Comparison of ENCODE assay signal across 17 cellular contexts in genomic region chr15:78997981-78998499, GRCh38. TPM values are rescaled to one million over a fixed set of nuclear protein-coding genes. Genes with fewer than 3 reads are reported as not detected.
DNase-seq lines count a peak whose midpoint lies in the region; ATAC-seq and TF ChIP-seq lines count a peak whose summit lies in the region.
"Had no signal": no experiment of that assay in that cellular context is flagged by ENCODE, and none has a peak within 500 bp of the region (broad histone marks: within the 10 kb centered on the region; RNA-seq: fewer than 3 reads in every experiment).

No MANE protein-coding gene starts in this region.

- intact Hi-C loops in lower lobe of right lung (cut with DNase I) = no loop called here
- intact Hi-C loops in posterior cingulate gyrus (cut with DNase I) = no loop called here

- POLR2A ChIA-PET in GM10248 (lab: Yijun Ruan, JAX) = interaction anchor here (0.5 kb wide), 1 partner anchor 91 kb away, joined by 6 read pairs; no protein-coding TSS in a partner anchor

- H3K36me3 ChIP-seq in lower lobe of right lung = no peaks in the 10 kb centered on the region
- H3K36me3 ChIP-seq: BE2C had no signal

- peak overlapping the region; percentile 62 for H3K27ac ChIP-seq in lower lobe of right lung
- H3K27ac ChIP-seq: 22Rv1 had no signal

- CTCF ChIA-PET in GM10248 (lab: Yijun Ruan, JAX) = interaction anchor here (0.7 to 4.6 kb wide), 8 partner anchors 9 to 187 kb away, joined by 3 to 34 read pairs (median 5); no protein-coding TSS in a partner anchor

- TF ChIP-seq CTCF in lower lobe of right lung (IDR thresholded peaks at IDR 0.05) = no peak
- TF ChIP-seq CTCF in GM10248 (IDR thresholded peaks at IDR 0.05; ENCODE audit: control extremely low read depth, extremely low read depth, low read depth, missing control alignments) = no peak

- peaks cover 5% of the 10 kb centered on the region for H3K4me1 ChIP-seq in lower lobe of right lung
- H3K4me1 ChIP-seq: BE2C had no signal

- H3K4me3 ChIP-seq in lower lobe of right lung = peak overlapping the region; percentile 33

- DNase-seq in NCI-H2196 (lab: John Stamatoyannopoulos, UW; ENCODE audit: unreplicated experiment) (peak; percentile 10), NCI-H2196 treated with DMSO at 0.1 percent for 48 hours (lab: John Stamatoyannopoulos, UW; ENCODE audit: unreplicated experiment) (no peak), cerebellar cortex (ENCODE audit: low spot score) (peak; percentile 19), lower lobe of right lung (no peak), NCI-H2081 (lab: John Stamatoyannopoulos, UW) (no peak), posterior cingulate gyrus (no peak), ureter (ENCODE audit: low spot score) (no peak), GM10248 (ENCODE audit: extremely low spot score) (no peak)
- DNase-seq: BE2C; CD4-positive, alpha-beta T cell; GOT3; MM.1S; NCI-H1105; NCI-H1694; NCI-H446; OCI-M1 had no signal

- no peaks in the 10 kb centered on the region for H3K27me3 ChIP-seq in lower lobe of right lung (ENCODE audit: low read depth)
- H3K27me3 ChIP-seq: BE2C had no signal

- peak; percentile 8 to 27 for ATAC-seq in lower lobe of right lung

- H3K9me3 ChIP-seq in lower lobe of right lung = no peaks in the 10 kb centered on the region
- H3K9me3 ChIP-seq: BE2C had no signal

RNA-seq across cellular contexts. Expression of gene CTSH, which starts 53.2 kb away (rescaled TPM):
- total RNA-seq in lower lobe of right lung = 724 TPM
- total RNA-seq in ureter = 705 TPM

Comparison
In these comparisons a context has a peak if more than half of its experiments do, and no peak if none do; other contexts are left out.
1. DNase-seq: peak in NCI-H2196 (single experiment) and cerebellar cortex (single experiment); none in NCI-H2196 treated with DMSO at 0.1 percent for 48 hours (single experiment), lower lobe of right lung (single experiment), NCI-H2081 (0 of 2), posterior cingulate gyrus (0 of 10), ureter (single experiment) and GM10248 (single experiment).